8 cellular contexts compared by ENCODE assay signal in genomic region chr1:2194898-2195673, GRCh38. TPM values are rescaled to one million over a fixed set of nuclear protein-coding genes. Genes with fewer than 3 reads are reported as not detected.
DNase-seq lines count a peak whose midpoint lies in the region; ATAC-seq and TF ChIP-seq lines count a peak whose summit lies in the region.

No MANE protein-coding gene starts in this region.

- H3K56ac ChIP-seq in IMR-90 (ENCODE audit: extremely low read depth, insufficient read depth, low read length) = peak overlapping the region; percentile 96

- H3K4me1 Mint-ChIP-seq in activated T-helper 1 cell treated with anti-CD3 and anti-CD28 coated beads, Interleukin-12 subunit alpha, Interleukin-12 subunit beta, Interleukin-2, Interleukin-4 antibody, amounts not matched to agents 30 ng/mL and 10 ng/mL and 1 ng/mL, durations not matched to agents 14 hours and 24 hours and 36 hours (ENCODE audit: low read depth) = peaks cover 20% of the 10 kb centered on the region
- H3K4me1 Mint-ChIP-seq in naive thymus-derived CD8-positive, alpha-beta T cell = peaks cover 5 to 46% (median 33%) of the 10 kb centered on the region in 4 donors

- H3K27me3 ChIP-seq in IMR-90 (ENCODE audit: control insufficient read depth, insufficient read depth, low read length) = no peaks in the 10 kb centered on the region
- no peaks in the 10 kb centered on the region for H3K27me3 ChIP-seq in Panc1 (ENCODE audit: control insufficient read depth, insufficient read depth, low read length)
- no peaks in the 10 kb centered on the region for H3K27me3 ChIP-seq in fibroblast of lung (ENCODE audit: control insufficient read depth, insufficient read depth, low read length)

- DNase-seq in DMS 273 treated with DMSO at 0.1 percent for 48 hours (lab: John Stamatoyannopoulos, UW) (peak; percentile 33), IMR-90 (peak; percentile 77), Panc1 (ENCODE audit: low read depth, low spot score) (no peak), fibroblast of lung (ENCODE audit: low read depth in 2 of 2) (peak; percentile 79 to 84)
- peak; percentile 88 for DNase-seq in activated T-helper 1 cell treated with anti-CD3 and anti-CD28 coated beads, Interleukin-12 subunit alpha, Interleukin-12 subunit beta, Interleukin-2, Interleukin-4 antibody, amounts not matched to agents 30 ng/mL and 10 ng/mL and 1 ng/mL, durations not matched to agents 14 hours and 24 hours and 36 hours (ENCODE audit: low spot score)
- DNase-seq in naive thymus-derived CD8-positive, alpha-beta T cell = peak; percentile 81 to 100 (median 88)
- DNase-seq in stimulated activated naive CD4-positive, alpha-beta T cell treated with Interleukin-2 at 50 U/mL for 16 hours (lab: John Stamatoyannopoulos, UW) = peak; percentile 84

- peak overlapping the region; percentile 97 for H2AFZ ChIP-seq in IMR-90 (replicated peaks; ENCODE audit: low read length, poor library complexity)
- H2AFZ ChIP-seq in fibroblast of lung (ENCODE audit: low read length) = peak overlapping the region; percentile 58

- H3K4me1 ChIP-seq in IMR-90 (ENCODE audit: control insufficient read depth, insufficient read depth, low read length) (peaks cover 32% of the 10 kb centered on the region), Panc1 (ENCODE audit: control insufficient read depth, insufficient read depth, low read length) (peaks cover 44% of the 10 kb centered on the region), fibroblast of lung (ENCODE audit: control insufficient read depth, extremely low read depth, insufficient read depth, low read length) (peaks cover 20% of the 10 kb centered on the region)

- H3K4me2 ChIP-seq in IMR-90 (ENCODE audit: low read depth, low read length) = peak overlapping the region; percentile 83
- peak overlapping the region; percentile 77 for H3K4me2 ChIP-seq in fibroblast of lung (ENCODE audit: extremely low read depth, insufficient read depth, low read length)

- TF ChIP-seq RAD21 in IMR-90 (IDR thresholded peaks at IDR 0.05; ENCODE audit: low read length) = peak; percentile 98

- H3K9me3 Mint-ChIP-seq in activated T-helper 1 cell treated with anti-CD3 and anti-CD28 coated beads, Interleukin-12 subunit alpha, Interleukin-12 subunit beta, Interleukin-2, Interleukin-4 antibody, amounts not matched to agents 30 ng/mL and 10 ng/mL and 1 ng/mL, durations not matched to agents 14 hours and 24 hours and 36 hours = no peaks in the 10 kb centered on the region
- no peaks in the 10 kb centered on the region for H3K9me3 Mint-ChIP-seq in naive thymus-derived CD8-positive, alpha-beta T cell

- H3K23ac ChIP-seq in IMR-90 (ENCODE audit: low read depth, low read length) = no peak overlapping the region

- peaks cover 5 to 45% of the 10 kb centered on the region in 2 experiments; a peak in 3 of 4 replicates for H3K79me1 ChIP-seq in IMR-90 (ENCODE audit: low read depth in 1 of 2, low read length in 2 of 2)

- CTCF ChIA-PET in IMR-90 (lab: Yijun Ruan, JAX) = interaction anchor here (0.6 to 2.4 kb wide), 12 partner anchors 14 to 196 kb away, joined by 3 to 51 read pairs (median 4); partner anchors contain the start of genes MORN1 and RER1
- CTCF ChIA-PET in Panc1 (lab: Charles Lee) = interaction anchor here (0.5 to 3.2 kb wide), 11 partner anchors 30 to 236 kb away, joined by 3 to 38 read pairs (median 4); partner anchors contain the start of genes MORN1 and RER1

- peak overlapping the region; percentile 89; the same call in 1 of the 2 replicates for H2BK20ac ChIP-seq in IMR-90 (ENCODE audit: low read depth, low read length)

- H3K36me3 Mint-ChIP-seq in activated T-helper 1 cell treated with anti-CD3 and anti-CD28 coated beads, Interleukin-12 subunit alpha, Interleukin-12 subunit beta, Interleukin-2, Interleukin-4 antibody, amounts not matched to agents 30 ng/mL and 10 ng/mL and 1 ng/mL, durations not matched to agents 14 hours and 24 hours and 36 hours (ENCODE audit: low read depth) = no peaks in the 10 kb centered on the region
- no peaks in the 10 kb centered on the region for H3K36me3 Mint-ChIP-seq in naive thymus-derived CD8-positive, alpha-beta T cell

- no TSS peak for BruUV-seq in IMR-90 (replicated peaks; lab: Mats Ljungman, UMichigan)
- no TSS peak for BruUV-seq in Panc1 (replicated peaks; lab: Mats Ljungman, UMichigan)

- H3K4me3 ChIP-seq in IMR-90 (ENCODE audit: insufficient read depth, low read depth, low read length) (peak overlapping the region; percentile 57), Panc1 (ENCODE audit: low read depth in 2 of 2, low read length in 2 of 2) (peak overlapping the region; percentile 63), fibroblast of lung (replicated peaks in 1 of 4; ENCODE audit: control extremely low read depth in 1 of 4, insufficient read depth in 1 of 4, low read depth in 3 of 4, low read length in 4 of 4) (peak overlapping the region; percentile 29 to 67 (median 65))

- TF ChIP-seq CTCF in IMR-90 (conservative IDR thresholded peaks at IDR 0.05; ENCODE audit: low read depth, low read length) (peak; percentile 93), Panc1 (IDR thresholded peaks at IDR 0.05) (peak; percentile 97), fibroblast of lung (conservative IDR thresholded peaks at IDR 0.05 in 1 of 2, IDR thresholded peaks at IDR 0.05 in 1 of 2; ENCODE audit: low read depth in 1 of 2, low read length in 2 of 2) (peak; percentile 80 to 81)

- peak; percentile 19; the same call in 1 of the 2 replicates for TF ChIP-seq POLR2A in IMR-90 (IDR thresholded peaks at IDR 0.05; ENCODE audit: low read depth, low read length)

- peak overlapping the region; percentile 90 for H3K27ac Mint-ChIP-seq in activated T-helper 1 cell treated with anti-CD3 and anti-CD28 coated beads, Interleukin-12 subunit alpha, Interleukin-12 subunit beta, Interleukin-2, Interleukin-4 antibody, amounts not matched to agents 30 ng/mL and 10 ng/mL and 1 ng/mL, durations not matched to agents 14 hours and 24 hours and 36 hours
- peak overlapping the region; percentile 53 to 97 (median 92) for H3K27ac Mint-ChIP-seq in naive thymus-derived CD8-positive, alpha-beta T cell

- 1% methylated on average over 23 of the region's 35 CpGs; no CpG with 5 or more reads in 1 of the 2 experiments for WGBS in IMR-90 (ENCODE audit: extremely low coverage in 2 of 2, insufficient read length in 1 of 2), 2 experiments

- peak overlapping the region; percentile 84 for H3K4me3 Mint-ChIP-seq in activated T-helper 1 cell treated with anti-CD3 and anti-CD28 coated beads, Interleukin-12 subunit alpha, Interleukin-12 subunit beta, Interleukin-2, Interleukin-4 antibody, amounts not matched to agents 30 ng/mL and 10 ng/mL and 1 ng/mL, durations not matched to agents 14 hours and 24 hours and 36 hours
- peak overlapping the region; percentile 75 to 91 (median 85) for H3K4me3 Mint-ChIP-seq in naive thymus-derived CD8-positive, alpha-beta T cell

- peak overlapping the region; percentile 22 to 97; a peak in 3 of 4 replicates for H4K8ac ChIP-seq in IMR-90 (ENCODE audit: low read depth in 2 of 2, low read length in 2 of 2)

- no peak overlapping the region; the same call in 2 of the 3 replicates for H2BK15ac ChIP-seq in IMR-90 (ENCODE audit: low read depth, low read length)

- H3K27me3 Mint-ChIP-seq in activated T-helper 1 cell treated with anti-CD3 and anti-CD28 coated beads, Interleukin-12 subunit alpha, Interleukin-12 subunit beta, Interleukin-2, Interleukin-4 antibody, amounts not matched to agents 30 ng/mL and 10 ng/mL and 1 ng/mL, durations not matched to agents 14 hours and 24 hours and 36 hours (ENCODE audit: insufficient read depth) = no peaks in the 10 kb centered on the region
- no peaks in the 10 kb centered on the region for H3K27me3 Mint-ChIP-seq in naive thymus-derived CD8-positive, alpha-beta T cell

- peak overlapping the region; percentile 95 for H3K27ac ChIP-seq in IMR-90 (ENCODE audit: insufficient read depth, low read length)
- H3K27ac ChIP-seq in Panc1 (ENCODE audit: low read length) = peak overlapping the region; percentile 91
- peak overlapping the region; percentile 78 for H3K27ac ChIP-seq in fibroblast of lung (ENCODE audit: insufficient read depth, low read length)

- dilution Hi-C loops in IMR-90 (cut with HindIII; ENCODE audit: low sequenced_read_pairs, unreplicated experiment) = no loop called here

- H3K9me3 ChIP-seq in IMR-90 (ENCODE audit: control insufficient read depth, insufficient read depth, low read length) (no peaks in the 10 kb centered on the region), Panc1 (ENCODE audit: control insufficient read depth, insufficient read depth, low read depth, low read length) (no peaks in the 10 kb centered on the region), fibroblast of lung (ENCODE audit: control insufficient read depth, insufficient read depth, low read depth, low read length) (no peaks in the 10 kb centered on the region)

- H4K20me1 ChIP-seq in IMR-90 (ENCODE audit: insufficient read depth, low read length) = 0 out of 2 replicates have a peak, but pooled peaks cover 6% of the 10 kb centered on the region
- H4K20me1 ChIP-seq in fibroblast of lung (ENCODE audit: control insufficient read depth, extremely low read depth, insufficient read depth, low read length) = no peaks in the 10 kb centered on the region

- intact Hi-C loops in IMR-90 (cut with micrococcal nuclease) = loop anchor here (1.0 to 5.0 kb wide), 2 partner anchors 117 to 186 kb away; no protein-coding TSS in a partner anchor
- intact Hi-C loops in Panc1 (cut with micrococcal nuclease; ENCODE audit: unreplicated experiment) = loop anchor here (2.0 to 10.0 kb wide), 2 partner anchors 120 to 186 kb away; no protein-coding TSS in a partner anchor
- intact Hi-C loops in activated T-helper 1 cell treated with anti-CD3 and anti-CD28 coated beads, Interleukin-12 subunit alpha, Interleukin-12 subunit beta, Interleukin-2, Interleukin-4 antibody, amounts not matched to agents 30 ng/mL and 10 ng/mL and 1 ng/mL, durations not matched to agents 14 hours and 24 hours and 36 hours (cut with micrococcal nuclease) = loop anchor here (1.0 to 5.0 kb wide), 11 partner anchors 9 to 592 kb away; partner anchors contain the start of genes MORN1, PRXL2B and RER1

- H3K9ac ChIP-seq in IMR-90 (ENCODE audit: low read depth, low read length) = peak overlapping the region; percentile 85
- H3K9ac ChIP-seq in fibroblast of lung (ENCODE audit: insufficient read depth, low read length) = peak overlapping the region; percentile 72

- peak overlapping the region; percentile 97 for H2AK9ac ChIP-seq in IMR-90 (replicated peaks; ENCODE audit: low read depth, low read length, poor library complexity)

- in situ Hi-C loops in IMR-90 (cut with MboI; ENCODE audit: low sequenced_read_pairs) = loop anchor here (5.0 to 25.0 kb wide), 3 partner anchors 37 to 342 kb away; partner anchors contain the start of genes HES5 and PANK4
- in situ Hi-C loops in Panc1 (cut with HindIII; ENCODE audit: low pct_unique_long_range_greater_than_20kb, low sequenced_read_pairs) = loop anchor here (10.0 kb wide), 1 partner anchor 200 kb away; the partner anchor contains the start of genes MORN1 and RER1

- ATAC-seq in GM21526 (IDR thresholded peaks at IDR 0.05; ENCODE audit: low FRiP score, unreplicated experiment) = peak; percentile 66
- peak; percentile 80 for ATAC-seq in IMR-90 (ENCODE audit: low read depth)
- ATAC-seq in Panc1 = peak; percentile 84
- ATAC-seq in naive thymus-derived CD8-positive, alpha-beta T cell = peak; percentile 81 to 82

- peak overlapping the region; percentile 89 for H2BK5ac ChIP-seq in IMR-90 (ENCODE audit: low read depth, low read length, poor library complexity, severe bottlenecking)

- POLR2A ChIA-PET in IMR-90 (lab: Charles Lee; ENCODE audit: unreplicated experiment) = interaction anchor here (0.6 to 0.9 kb wide), 3 partner anchors 10 to 212 kb away, joined by 3 read pairs; no protein-coding TSS in a partner anchor
- POLR2A ChIA-PET in Panc1 (lab: Charles Lee) = interaction anchor here (0.6 kb wide), 4 partner anchors 15 to 362 kb away, joined by 3 to 8 read pairs (median 4); no protein-coding TSS in a partner anchor
- POLR2A ChIA-PET in naive thymus-derived CD8-positive, alpha-beta T cell (lab: Charles Lee) = interaction anchor here (0.6 to 24.5 kb wide), 23 partner anchors 11 to 383 kb away, joined by 3 to 303 read pairs (median 6); partner anchors contain the start of genes MORN1, PANK4, RER1 and SKI

- peak overlapping the region; percentile 87 for H4K91ac ChIP-seq in IMR-90 (ENCODE audit: insufficient read depth, low read depth, low read length)

- H2AK5ac ChIP-seq in IMR-90 (ENCODE audit: low read depth, low read length) = peak overlapping the region; percentile 69; the same call in 1 of the 2 replicates

- H3K4ac ChIP-seq in IMR-90 (ENCODE audit: low read depth, low read length) = peak overlapping the region; percentile 98

- peak overlapping the region; percentile 63; the same call in 1 of the 2 replicates for H3K18ac ChIP-seq in IMR-90 (ENCODE audit: low read depth, low read length)

- peak overlapping the region; percentile 96 for H2BK120ac ChIP-seq in IMR-90 (ENCODE audit: low read depth, low read length)

- H3K14ac ChIP-seq in IMR-90 (replicated peaks; ENCODE audit: low read depth, low read length) = peak overlapping the region; percentile 95; the same call in 1 of the 2 replicates

- H3K36me3 ChIP-seq in IMR-90 (ENCODE audit: control insufficient read depth, insufficient read depth, low read length) (no peaks in the 10 kb centered on the region; the same call in 1 of the 2 replicates), Panc1 (ENCODE audit: control insufficient read depth, insufficient read depth, low read length) (no peaks in the 10 kb centered on the region; the same call in 1 of the 2 replicates), fibroblast of lung (ENCODE audit: control insufficient read depth, insufficient read depth, low read length) (peaks cover 2% of the 10 kb centered on the region)

- H3K9me1 ChIP-seq in IMR-90 (ENCODE audit: insufficient read depth, low read length) = 0 out of 2 replicates have a peak, but pooled peaks cover 2% of the 10 kb centered on the region

- peak overlapping the region; percentile 87 for H4K5ac ChIP-seq in IMR-90 (ENCODE audit: low read depth, low read length)

- peaks cover 22% of the 10 kb centered on the region for H3K79me2 ChIP-seq in fibroblast of lung (ENCODE audit: control insufficient read depth, insufficient read depth, low read length)

RNA-seq across cellular contexts. Expression of gene FAAP20, which starts 0.5 kb away (rescaled TPM):
- 6.5 and 7.5 TPM in 2 replicates for total RNA-seq in IMR-90 (2012; rRNA removed)
- 31.5 and 36.8 TPM in 2 replicates for polyA plus RNA-seq in IMR-90 (2012; rRNA removed)
- polyA plus RNA-seq in IMR-90 (2012; cell fraction: cytosol; rRNA removed) = 58.8 and 75.0 TPM in 2 replicates
- polyA plus RNA-seq in IMR-90 (2012; cell fraction: nucleus; rRNA removed; ENCODE audit: low replicate concordance) = 59.9 and 123 TPM in 2 replicates
- total RNA-seq in Panc1 (2021; ENCODE audit: unreplicated experiment) = 177 TPM
- polyA plus RNA-seq in Panc1 (2012; ENCODE audit: insufficient read length) = 197 TPM
- 50.3 and 50.5 TPM in 2 replicates for total RNA-seq in activated T-helper 1 cell treated with anti-CD3 and anti-CD28 coated beads, Interleukin-12 subunit alpha, Interleukin-12 subunit beta, Interleukin-2, Interleukin-4 antibody, amounts not matched to agents 30 ng/mL and 10 ng/mL and 1 ng/mL, durations not matched to agents 14 hours and 24 hours and 36 hours
- total RNA-seq in fibroblast of lung = 21.5 and 23.1 TPM in 2 replicates
- 8.2 and 9.7 TPM in 2 replicates for polyA plus RNA-seq in fibroblast of lung
- polyA plus RNA-seq in fibroblast of lung (2012) = 39.4 and 46.3 TPM in 2 replicates
- 6.5 and 10.0 TPM in 2 replicates for polyA minus RNA-seq in fibroblast of lung (ENCODE audit: low replicate concordance)
- 10 to 100 TPM; 39.4 to 49.3 TPM for total RNA-seq in naive thymus-derived CD8-positive, alpha-beta T cell
- 10 to 100 TPM; 70.1 to 76.6 (median 74.9) TPM for polyA plus RNA-seq in naive thymus-derived CD8-positive, alpha-beta T cell

RNA-seq across cellular contexts. Expression of gene SKI, which starts 33.0 kb away (rescaled TPM):
- total RNA-seq in IMR-90 (2012; rRNA removed) (2.3 and 3.9 TPM in 2 replicates), Panc1 (2021; ENCODE audit: unreplicated experiment) (63.2 TPM), fibroblast of lung (18.0 and 21.8 TPM in 2 replicates)
- polyA plus RNA-seq in IMR-90 (2012; rRNA removed) (20.1 and 20.8 TPM in 2 replicates), fibroblast of lung (11.6 and 18.3 TPM in 2 replicates)
- 13.7 and 20.7 TPM in 2 replicates for polyA plus RNA-seq in IMR-90 (2012; cell fraction: cytosol; rRNA removed)
- 42.1 and 52.9 TPM in 2 replicates for polyA plus RNA-seq in IMR-90 (2012; cell fraction: nucleus; rRNA removed; ENCODE audit: low replicate concordance)
- polyA plus RNA-seq in Panc1 (2012; ENCODE audit: insufficient read length) = 35.0 TPM
- 38.3 and 44.5 TPM in 2 replicates for total RNA-seq in activated T-helper 1 cell treated with anti-CD3 and anti-CD28 coated beads, Interleukin-12 subunit alpha, Interleukin-12 subunit beta, Interleukin-2, Interleukin-4 antibody, amounts not matched to agents 30 ng/mL and 10 ng/mL and 1 ng/mL, durations not matched to agents 14 hours and 24 hours and 36 hours
- polyA plus RNA-seq in fibroblast of lung (2012) = 30.8 and 38.0 TPM in 2 replicates
- polyA minus RNA-seq in fibroblast of lung (ENCODE audit: low replicate concordance) = 18.0 and 19.2 TPM in 2 replicates
- total RNA-seq in naive thymus-derived CD8-positive, alpha-beta T cell = 100 to 1,000 TPM in 1 of 2 experiments, 10 to 100 TPM in 1; 98.3 to 105 TPM
- polyA plus RNA-seq in naive thymus-derived CD8-positive, alpha-beta T cell = under 1 TPM; 0.30 to 0.80 (median 0.53) TPM
